Comparison of ENCODE assay signal across 1 cellular context in genomic region chr14:55270832-55271571, GRCh38.
A peak's percentile ranks its signal among the peaks of the same experiment; 100 is the strongest.
TF ChIP-seq lines count a peak whose summit lies in the region.

Gene FBXO34, plus strand, starts transcription at chr14:55271421. Its CDS starts 78,970 bp downstream, at chr14:55350391.

TF ChIP-seq in H1, 55 proteins besides CTCF, POLR2A, EP300 and RAD21 (continued from another document):
- no peak for TF ChIP-seq TEAD4 (IDR thresholded peaks at IDR 0.05; ENCODE audit: low read depth, low read length)
- no peak for TF ChIP-seq SP4 (IDR thresholded peaks at IDR 0.05; ENCODE audit: low read length)
- no peak for TF ChIP-seq HDAC2 (IDR thresholded peaks at IDR 0.05; ENCODE audit: borderline replicate concordance in 1 of 2, low read depth in 2 of 2, low read length in 2 of 2)
- TF ChIP-seq TBP (IDR thresholded peaks at IDR 0.05; ENCODE audit: low read depth, low read length) = peak; percentile 61
- TF ChIP-seq TAF1 (IDR thresholded peaks at IDR 0.05; ENCODE audit: low read depth, low read length) = peak; percentile 85
- peak; percentile 71; the same call in 1 of the 2 replicates for TF ChIP-seq PHF8 (conservative IDR thresholded peaks at IDR 0.05; ENCODE audit: low read depth, low read length)
- TF ChIP-seq SP1 (IDR thresholded peaks at IDR 0.05; ENCODE audit: low read depth, low read length) = peak; percentile 71
- TF ChIP-seq NANOG (IDR thresholded peaks at IDR 0.05; ENCODE audit: insufficient read depth, low read depth, low read length, poor library complexity, severe bottlenecking) = peak; percentile 52
- TF ChIP-seq RXRA (IDR thresholded peaks at IDR 0.05; ENCODE audit: insufficient read depth, low read depth, low read length) = 0 out of 2 replicates have a peak, but pooled peaks have one; percentile 37
- peak; percentile 50 for TF ChIP-seq KDM4A (IDR thresholded peaks at IDR 0.05; ENCODE audit: low read depth, low read length, severe bottlenecking)
- no peak for TF ChIP-seq USF2 (IDR thresholded peaks at IDR 0.05; ENCODE audit: low read length)
- peak; percentile 96 for TF ChIP-seq CREB1 (IDR thresholded peaks at IDR 0.05)
- TF ChIP-seq RBBP5 (IDR thresholded peaks at IDR 0.05; ENCODE audit: borderline replicate concordance, low read depth, low read length) = peak; percentile 71; the same call in 1 of the 2 replicates
- TF ChIP-seq TCF12 (IDR thresholded peaks at IDR 0.05; ENCODE audit: low read depth, low read length) = 0 out of 2 replicates have a peak, but pooled peaks have one; percentile 32
- TF ChIP-seq FOSL1 (IDR thresholded peaks at IDR 0.05; ENCODE audit: insufficient read depth, low read depth, low read length) = no peak
- TF ChIP-seq EGR1 (IDR thresholded peaks at IDR 0.05; ENCODE audit: borderline replicate concordance, low read depth, low read length) = 0 out of 2 replicates have a peak, but pooled peaks have one; percentile 29
- TF ChIP-seq SIRT6 (IDR thresholded peaks at IDR 0.05; ENCODE audit: low read length) = no peak
- TF ChIP-seq SUZ12 (IDR thresholded peaks at IDR 0.05; ENCODE audit: low read length) = no peak
- peak; percentile 47 for TF ChIP-seq CTBP2 (IDR thresholded peaks at IDR 0.05; ENCODE audit: borderline replicate concordance, insufficient read depth, insufficient read length, low read length)
- no peak for TF ChIP-seq SAP30 (IDR thresholded peaks at IDR 0.05; ENCODE audit: insufficient read depth, insufficient replicate concordance, low read length)
- peak; percentile 47; the same call in 1 of the 2 replicates for TF ChIP-seq MAX (IDR thresholded peaks at IDR 0.05)
- TF ChIP-seq ZNF274 (IDR thresholded peaks at IDR 0.05; ENCODE audit: borderline replicate concordance, extremely low read depth, low read length) = no peak
- TF ChIP-seq EZH2 (IDR thresholded peaks at IDR 0.05; ENCODE audit: low read depth, low read length, severe bottlenecking) = no peak
- TF ChIP-seq ATF3 (IDR thresholded peaks at IDR 0.05; ENCODE audit: insufficient read depth, low read depth, low read length) = 0 out of 2 replicates have a peak, but pooled peaks have one; percentile 50
- TF ChIP-seq ATF2 (IDR thresholded peaks at IDR 0.05; ENCODE audit: low read length) = peak; percentile 77; the same call in 1 of the 2 replicates
- TF ChIP-seq TAF7 (optimal IDR thresholded peaks at IDR 0.05; ENCODE audit: borderline replicate concordance, low read depth, low read length) = peak; percentile 65
- no peak for TF ChIP-seq NRF1 (IDR thresholded peaks at IDR 0.05; ENCODE audit: low read depth, low read length)
- TF ChIP-seq SIN3A (conservative IDR thresholded peaks at IDR 0.05 in 1 of 2, IDR thresholded peaks at IDR 0.05 in 1 of 2; ENCODE audit: low read depth in 1 of 2, low read length in 2 of 2) = peak in 1 of 2 experiments; percentile 42; a peak in 2 of 4 replicates
- TF ChIP-seq JUN (IDR thresholded peaks at IDR 0.05; ENCODE audit: low read depth, low read length) = peak; percentile 49; the same call in 1 of the 2 replicates
- 0 out of 2 replicates have a peak, but pooled peaks have one; percentile 3 for TF ChIP-seq POU5F1 (IDR thresholded peaks at IDR 0.05; ENCODE audit: low read depth, low read length)
- peak; percentile 55 for TF ChIP-seq POLR2AphosphoS5 (IDR thresholded peaks at IDR 0.05; ENCODE audit: low read depth, low read length)
- 0 out of 2 replicates have a peak, but pooled peaks have one; percentile 17 for TF ChIP-seq KDM1A (IDR thresholded peaks at IDR 0.05; ENCODE audit: borderline replicate concordance, low read length)
- TF ChIP-seq SRF (IDR thresholded peaks at IDR 0.05; ENCODE audit: low read depth, low read length) = no peak
- TF ChIP-seq BRCA1 (IDR thresholded peaks at IDR 0.05; ENCODE audit: low read depth, low read length) = no peak
TF ChIP-seq in H1: peak in this region for 22.
